In genomic region chr6:35801148-35801547, GRCh38 we compare ENCODE assay signal across 39 cellular contexts. TPM values are rescaled to one million over a fixed set of nuclear protein-coding genes. Genes with fewer than 3 reads are reported as not detected.
"Had no signal": no experiment of that assay in that cellular context is flagged by ENCODE, and none has a peak within 500 bp of the region (broad histone marks: within the 10 kb centered on the region; RNA-seq: fewer than 3 reads in every experiment).

No MANE protein-coding gene starts in this region.

- ATAC-seq: activated CD8-positive, alpha-beta T cell treated with anti-CD3 and anti-CD28 coated beads for 36 hours; activated naive CD4-positive, alpha-beta T cell treated with anti-CD3 and anti-CD28 coated beads, Interleukin-2, amount 50 U/mL, for 72 hours; activated T-cell treated with anti-CD3 and anti-CD28 coated beads, Interleukin-2, amount 50 U/mL, for 4 hours; activated T-cell treated with anti-CD3 and anti-CD28 coated beads, Interleukin-2, amount 50 U/mL, for 72 hours; activated T-helper 17 cell treated with anti-CD3 and anti-CD28 coated beads, Interleukin-2, amount 50 U/mL, for 72 hours had no signal

- H3K27me3 ChIP-seq: adrenal gland, cardiac muscle cell, colonic mucosa had no signal

- H3K27ac ChIP-seq: adrenal gland, cardiac muscle cell, colonic mucosa, VCaP had no signal

- H3K36me3 ChIP-seq: adrenal gland, cardiac muscle cell, colonic mucosa had no signal

- H3K4me3 Mint-ChIP-seq: activated B cell treated with CpG ODN at 0.5 μM for 24 hours; activated CD4-positive, alpha-beta memory T cell treated with anti-CD3 and anti-CD28 coated beads for 36 hours; activated CD4-positive, alpha-beta T cell treated with anti-CD3 and anti-CD28 coated beads, Interleukin-2, amount 10 ng/mL, durations not matched to agents 24 days and 14 days; activated CD8-positive, alpha-beta T cell treated with anti-CD3 and anti-CD28 coated beads for 36 hours; activated naive CD4-positive, alpha-beta T cell treated with anti-CD3 and anti-CD28 coated beads for 36 hours; activated naive CD8-positive, alpha-beta T cell treated with anti-CD3 and anti-CD28 coated beads for 36 hours; activated T-cell treated with anti-CD3 and anti-CD28 coated beads, Interleukin-2, amount 50 U/mL, for 4 hours; activated T-cell treated with anti-CD3 and anti-CD28 coated beads, Interleukin-2, amount 50 U/mL, for 72 hours; activated T-helper 1 cell treated with anti-CD3 and anti-CD28 coated beads, Interleukin-12 subunit alpha, Interleukin-12 subunit beta, Interleukin-2, Interleukin-4 antibody, amounts not matched to agents 30 ng/mL and 10 ng/mL and 1 ng/mL, durations not matched to agents 14 hours and 24 hours and 36 hours; activated T-helper 17 cell treated with anti-CD3 and anti-CD28 coated beads, Interleukin-2, amount 50 U/mL, for 72 hours; brain; central memory CD8-positive, alpha-beta T cell; T-helper 2 cell treated with Interferon-gamma antibody and Interleukin-4, amounts not matched to agents 5 μg/mL and 100 μg/mL, for 36 hours had no signal

- H3K4me3 ChIP-seq: adrenal gland, cardiac muscle cell, colonic mucosa had no signal

- H3K4me1 Mint-ChIP-seq: activated CD4-positive, alpha-beta T cell treated with anti-CD3 and anti-CD28 coated beads, Interleukin-2, amount 10 ng/mL, durations not matched to agents 24 days and 14 days; activated T-helper 17 cell treated with anti-CD3 and anti-CD28 coated beads, Interleukin-2, amount 50 U/mL, for 72 hours had no signal

- H3K4me1 ChIP-seq: adrenal gland, colonic mucosa had no signal

- H3K27me3 Mint-ChIP-seq: activated CD4-positive, alpha-beta T cell treated with anti-CD3 and anti-CD28 coated beads, Interleukin-2, amount 10 ng/mL, durations not matched to agents 24 days and 14 days had no signal

- H3K27ac Mint-ChIP-seq: activated B cell treated with CpG ODN at 0.5 μM for 24 hours; activated CD4-positive, alpha-beta memory T cell treated with anti-CD3 and anti-CD28 coated beads for 36 hours; activated CD4-positive, alpha-beta T cell treated with anti-CD3 and anti-CD28 coated beads, Interleukin-2, amount 10 ng/mL, durations not matched to agents 24 days and 14 days; activated CD8-positive, alpha-beta T cell treated with anti-CD3 and anti-CD28 coated beads for 36 hours; activated naive CD4-positive, alpha-beta T cell treated with anti-CD3 and anti-CD28 coated beads for 36 hours; activated naive CD4-positive, alpha-beta T cell treated with anti-CD3 and anti-CD28 coated beads, Interleukin-2, amount 50 U/mL, for 72 hours; activated naive CD8-positive, alpha-beta T cell treated with anti-CD3 and anti-CD28 coated beads for 36 hours; activated T-cell treated with anti-CD3 and anti-CD28 coated beads, Interleukin-2, amount 50 U/mL, for 72 hours; activated T-helper 1 cell treated with anti-CD3 and anti-CD28 coated beads, Interleukin-12 subunit alpha, Interleukin-12 subunit beta, Interleukin-2, Interleukin-4 antibody, amounts not matched to agents 30 ng/mL and 10 ng/mL and 1 ng/mL, durations not matched to agents 14 hours and 24 hours and 36 hours; activated T-helper 17 cell treated with anti-CD3 and anti-CD28 coated beads, Interleukin-2, amount 50 U/mL, for 72 hours; brain; T-helper 2 cell treated with Interferon-gamma antibody and Interleukin-4, amounts not matched to agents 5 μg/mL and 100 μg/mL, for 36 hours had no signal

- DNase-seq: activated B cell treated with CpG ODN at 0.5 μM for 24 hours; activated CD4-positive, alpha-beta memory T cell treated with anti-CD3 and anti-CD28 coated beads for 36 hours; activated CD4-positive, alpha-beta T cell treated with anti-CD3 and anti-CD28 coated beads for 4 hours; activated CD4-positive, alpha-beta T cell treated with anti-CD3 and anti-CD28 coated beads, Interleukin-2, amount 10 ng/mL, durations not matched to agents 24 days and 14 days; activated CD4-positive, alpha-beta T cell treated with anti-CD3 and anti-CD28 coated beads, Interleukin-2, amount 50 U/mL, for 1 hour; activated CD4-positive, alpha-beta T cell treated with anti-CD3 and anti-CD28 coated beads, Interleukin-2, amount 50 U/mL, for 4 hours; activated CD4-positive, CD25-positive, alpha-beta regulatory T cell treated with anti-CD3 and anti-CD28 coated beads, Interleukin-2, amount 50 U/mL, for 72 hours; activated CD8-positive, alpha-beta memory T cell treated with anti-CD3 and anti-CD28 coated beads, Interleukin-2, amount 50 U/mL, for 4 hours; activated CD8-positive, alpha-beta T cell treated with anti-CD3 and anti-CD28 coated beads for 36 hours; activated effector memory CD4-positive, alpha-beta T cell treated with anti-CD3 and anti-CD28 coated beads, Interleukin-2, amount 50 U/mL, for 16 hours; activated gamma-delta T cell treated with Interleukin-2 at 50 U/mL for 16 hours; activated naive CD4-positive, alpha-beta T cell; activated naive CD4-positive, alpha-beta T cell treated with anti-CD3 and anti-CD28 coated beads for 36 hours; activated naive CD4-positive, alpha-beta T cell treated with anti-CD3 and anti-CD28 coated beads, Interleukin-2, amount 50 U/mL, for 16 hours; activated naive CD8-positive, alpha-beta T cell treated with anti-CD3 and anti-CD28 coated beads for 36 hours; activated T-cell treated with anti-CD3 and anti-CD28 coated beads for 4 hours; activated T-cell treated with anti-CD3 and anti-CD28 coated beads, Interleukin-2, amount 50 U/mL, for 1 hour; activated T-cell treated with anti-CD3 and anti-CD28 coated beads, Interleukin-2, amount 50 U/mL, for 4 hours; activated T-cell treated with anti-CD3 and anti-CD28 coated beads, Interleukin-2, amount 50 U/mL, for 72 hours; adrenal gland; amniotic stem cell; aorta; caudate nucleus; cerebellar nuclear complex; colonic mucosa; T-helper 2 cell; T-helper 9 cell had no signal

- H3K9me3 Mint-ChIP-seq: activated B cell treated with CpG ODN at 0.5 μM for 24 hours; activated CD4-positive, alpha-beta memory T cell treated with anti-CD3 and anti-CD28 coated beads for 36 hours; activated CD8-positive, alpha-beta T cell treated with anti-CD3 and anti-CD28 coated beads for 36 hours; activated naive CD4-positive, alpha-beta T cell treated with anti-CD3 and anti-CD28 coated beads for 36 hours; activated naive CD4-positive, alpha-beta T cell treated with anti-CD3 and anti-CD28 coated beads, Interleukin-2, amount 50 U/mL, for 72 hours; activated naive CD8-positive, alpha-beta T cell treated with anti-CD3 and anti-CD28 coated beads for 36 hours; activated T-cell treated with anti-CD3 and anti-CD28 coated beads, Interleukin-2, amount 50 U/mL, for 4 hours; activated T-cell treated with anti-CD3 and anti-CD28 coated beads, Interleukin-2, amount 50 U/mL, for 72 hours; activated T-helper 1 cell treated with anti-CD3 and anti-CD28 coated beads, Interleukin-12 subunit alpha, Interleukin-12 subunit beta, Interleukin-2, Interleukin-4 antibody, amounts not matched to agents 30 ng/mL and 10 ng/mL and 1 ng/mL, durations not matched to agents 14 hours and 24 hours and 36 hours; activated T-helper 17 cell treated with anti-CD3 and anti-CD28 coated beads, Interleukin-2, amount 50 U/mL, for 72 hours; central memory CD8-positive, alpha-beta T cell; T-helper 2 cell treated with Interferon-gamma antibody and Interleukin-4, amounts not matched to agents 5 μg/mL and 100 μg/mL, for 36 hours had no signal

- H3K36me3 Mint-ChIP-seq: activated CD4-positive, alpha-beta memory T cell treated with anti-CD3 and anti-CD28 coated beads for 36 hours; activated naive CD4-positive, alpha-beta T cell treated with anti-CD3 and anti-CD28 coated beads, Interleukin-2, amount 50 U/mL, for 72 hours; activated naive CD8-positive, alpha-beta T cell treated with anti-CD3 and anti-CD28 coated beads for 36 hours; brain had no signal

- H3K9me3 ChIP-seq: adrenal gland, colonic mucosa had no signal

RNA-seq across cellular contexts. Expression of gene LHFPL5, which starts 4.0 kb away (rescaled TPM):
- total RNA-seq: activated B cell treated with CpG ODN at 0.5 μM for 24 hours; activated CD4-positive, alpha-beta memory T cell treated with anti-CD3 and anti-CD28 coated beads for 36 hours; activated CD4-positive, alpha-beta T cell treated with anti-CD3 and anti-CD28 coated beads, Interleukin-2, amount 10 ng/mL, durations not matched to agents 24 days and 14 days; activated CD8-positive, alpha-beta memory T cell treated with anti-CD3 and anti-CD28 coated beads for 36 hours; activated CD8-positive, alpha-beta T cell treated with anti-CD3 and anti-CD28 coated beads for 36 hours; activated naive CD4-positive, alpha-beta T cell treated with anti-CD3 and anti-CD28 coated beads for 36 hours; activated naive CD4-positive, alpha-beta T cell treated with anti-CD3 and anti-CD28 coated beads, Interleukin-2, amount 50 U/mL, for 72 hours; activated naive CD8-positive, alpha-beta T cell treated with anti-CD3 and anti-CD28 coated beads for 36 hours; activated T-cell treated with anti-CD3 and anti-CD28 coated beads, Interleukin-2, amount 50 U/mL, for 4 hours; activated T-cell treated with anti-CD3 and anti-CD28 coated beads, Interleukin-2, amount 50 U/mL, for 72 hours; activated T-helper 1 cell treated with anti-CD3 and anti-CD28 coated beads, Interleukin-12 subunit alpha, Interleukin-12 subunit beta, Interleukin-2, Interleukin-4 antibody, amounts not matched to agents 30 ng/mL and 10 ng/mL and 1 ng/mL, durations not matched to agents 14 hours and 24 hours and 36 hours; aorta; astrocyte; bronchial epithelial cell; cardiac muscle cell; chondrocyte; colonic mucosa had no signal
- polyA plus RNA-seq: aorta, cardiac muscle cell had no signal

RNA-seq across cellular contexts. Expression of gene CLPS, which starts 4.0 kb away (rescaled TPM):
- total RNA-seq: activated B cell treated with CpG ODN at 0.5 μM for 24 hours; activated CD4-positive, alpha-beta memory T cell treated with anti-CD3 and anti-CD28 coated beads for 36 hours; activated CD4-positive, alpha-beta T cell treated with anti-CD3 and anti-CD28 coated beads, Interleukin-2, amount 10 ng/mL, durations not matched to agents 24 days and 14 days; activated CD8-positive, alpha-beta memory T cell treated with anti-CD3 and anti-CD28 coated beads for 36 hours; activated CD8-positive, alpha-beta T cell treated with anti-CD3 and anti-CD28 coated beads for 36 hours; activated naive CD4-positive, alpha-beta T cell treated with anti-CD3 and anti-CD28 coated beads for 36 hours; activated naive CD4-positive, alpha-beta T cell treated with anti-CD3 and anti-CD28 coated beads, Interleukin-2, amount 50 U/mL, for 72 hours; activated naive CD8-positive, alpha-beta T cell treated with anti-CD3 and anti-CD28 coated beads for 36 hours; activated T-cell treated with anti-CD3 and anti-CD28 coated beads, Interleukin-2, amount 50 U/mL, for 72 hours; activated T-helper 1 cell treated with anti-CD3 and anti-CD28 coated beads, Interleukin-12 subunit alpha, Interleukin-12 subunit beta, Interleukin-2, Interleukin-4 antibody, amounts not matched to agents 30 ng/mL and 10 ng/mL and 1 ng/mL, durations not matched to agents 14 hours and 24 hours and 36 hours; astrocyte; bronchial epithelial cell; cardiac muscle cell; chondrocyte had no signal
- polyA plus RNA-seq: cardiac muscle cell had no signal

RNA-seq across cellular contexts. Expression of gene CLPSL1, which starts 20.3 kb away (rescaled TPM):
- total RNA-seq: activated B cell treated with CpG ODN at 0.5 μM for 24 hours; activated CD4-positive, alpha-beta memory T cell treated with anti-CD3 and anti-CD28 coated beads for 36 hours; activated CD4-positive, alpha-beta T cell treated with anti-CD3 and anti-CD28 coated beads, Interleukin-2, amount 10 ng/mL, durations not matched to agents 24 days and 14 days; activated CD8-positive, alpha-beta memory T cell treated with anti-CD3 and anti-CD28 coated beads for 36 hours; activated CD8-positive, alpha-beta T cell treated with anti-CD3 and anti-CD28 coated beads for 36 hours; activated naive CD4-positive, alpha-beta T cell treated with anti-CD3 and anti-CD28 coated beads for 36 hours; activated naive CD4-positive, alpha-beta T cell treated with anti-CD3 and anti-CD28 coated beads, Interleukin-2, amount 50 U/mL, for 72 hours; activated naive CD8-positive, alpha-beta T cell treated with anti-CD3 and anti-CD28 coated beads for 36 hours; activated T-cell treated with anti-CD3 and anti-CD28 coated beads, Interleukin-2, amount 50 U/mL, for 4 hours; activated T-cell treated with anti-CD3 and anti-CD28 coated beads, Interleukin-2, amount 50 U/mL, for 72 hours; activated T-helper 1 cell treated with anti-CD3 and anti-CD28 coated beads, Interleukin-12 subunit alpha, Interleukin-12 subunit beta, Interleukin-2, Interleukin-4 antibody, amounts not matched to agents 30 ng/mL and 10 ng/mL and 1 ng/mL, durations not matched to agents 14 hours and 24 hours and 36 hours; activated T-helper 17 cell treated with anti-CD3 and anti-CD28 coated beads, Interleukin-2, amount 50 U/mL, for 72 hours; adrenal gland; aorta; astrocyte; bronchial epithelial cell; cardiac muscle cell; chondrocyte; colonic mucosa had no signal
- polyA plus RNA-seq: adrenal gland, aorta, cardiac muscle cell had no signal

RNA-seq across cellular contexts. Expression of gene CLPSL2, which starts 24.8 kb away (rescaled TPM):
- total RNA-seq: activated B cell treated with CpG ODN at 0.5 μM for 24 hours; activated CD4-positive, alpha-beta memory T cell treated with anti-CD3 and anti-CD28 coated beads for 36 hours; activated CD4-positive, alpha-beta T cell treated with anti-CD3 and anti-CD28 coated beads, Interleukin-2, amount 10 ng/mL, durations not matched to agents 24 days and 14 days; activated CD8-positive, alpha-beta memory T cell treated with anti-CD3 and anti-CD28 coated beads for 36 hours; activated CD8-positive, alpha-beta T cell treated with anti-CD3 and anti-CD28 coated beads for 36 hours; activated naive CD4-positive, alpha-beta T cell treated with anti-CD3 and anti-CD28 coated beads for 36 hours; activated naive CD8-positive, alpha-beta T cell treated with anti-CD3 and anti-CD28 coated beads for 36 hours; activated T-cell treated with anti-CD3 and anti-CD28 coated beads, Interleukin-2, amount 50 U/mL, for 4 hours; activated T-cell treated with anti-CD3 and anti-CD28 coated beads, Interleukin-2, amount 50 U/mL, for 72 hours; activated T-helper 1 cell treated with anti-CD3 and anti-CD28 coated beads, Interleukin-12 subunit alpha, Interleukin-12 subunit beta, Interleukin-2, Interleukin-4 antibody, amounts not matched to agents 30 ng/mL and 10 ng/mL and 1 ng/mL, durations not matched to agents 14 hours and 24 hours and 36 hours; activated T-helper 17 cell treated with anti-CD3 and anti-CD28 coated beads, Interleukin-2, amount 50 U/mL, for 72 hours; adrenal gland; aorta; astrocyte; bronchial epithelial cell; cardiac muscle cell; chondrocyte; colonic mucosa had no signal
- polyA plus RNA-seq: adrenal gland, aorta had no signal
